ENCODE assay signal across 7 cellular contexts in genomic region chr2:16390561-16390960, GRCh38.
"Had no signal": no experiment of that assay in that cellular context is flagged by ENCODE, and none has a peak within 500 bp of the region (broad histone marks: within the 10 kb centered on the region; RNA-seq: fewer than 3 reads in every experiment).

No MANE protein-coding gene starts in this region.

- H3K4me3 ChIP-seq: K562 had no signal

- H3K4me2 ChIP-seq: KMS-11 had no signal

- H3K9me3 Mint-ChIP-seq: IgD-negative memory B cell had no signal

- H3K4me3 Mint-ChIP-seq: IgD-negative memory B cell had no signal

- H3K4me1 Mint-ChIP-seq: IgD-negative memory B cell had no signal

- H3K27ac ChIP-seq: HL-60, KMS-11 had no signal

- DNase-seq: IMR-90, KBM-7, KG1 had no signal

- H3K27ac Mint-ChIP-seq: IgD-negative memory B cell had no signal

- H3K36me3 Mint-ChIP-seq: IgD-negative memory B cell had no signal

- H3K9ac ChIP-seq: KMS-11 had no signal

- H3K27me3 Mint-ChIP-seq: IgD-negative memory B cell had no signal
